21 cellular contexts compared by ENCODE assay signal in the genomic region with DNA sequence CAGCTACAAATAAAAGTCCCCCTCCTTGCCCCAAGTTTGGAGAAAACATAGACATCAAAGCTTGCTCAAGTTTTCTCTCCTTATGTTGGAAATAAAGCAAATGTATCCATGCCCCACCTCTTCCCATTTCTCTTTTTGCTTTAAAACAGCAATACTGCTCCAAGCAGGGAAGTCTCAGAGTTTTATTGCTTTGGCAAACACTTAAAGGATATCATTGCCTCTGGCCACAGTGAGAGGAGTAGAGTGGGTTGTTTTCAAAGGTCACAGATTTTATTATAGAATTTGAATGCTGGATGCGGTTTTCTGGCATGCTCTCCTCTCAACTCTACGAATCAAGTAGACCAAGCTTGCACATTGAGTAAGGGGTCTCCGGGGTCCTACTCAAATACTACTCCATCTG.
"Had no signal": no experiment of that assay in that cellular context is flagged by ENCODE, and none has a peak within 500 bp of the region (broad histone marks: within the 10 kb centered on the region; RNA-seq: fewer than 3 reads in every experiment).

No MANE protein-coding gene starts in this region.

- H3K4me3 ChIP-seq: body of pancreas, spleen had no signal

- DNase-seq: activated CD4-positive, alpha-beta memory T cell treated with anti-CD3 and anti-CD28 coated beads for 36 hours; activated CD4-positive, alpha-beta T cell treated with anti-CD3 and anti-CD28 coated beads for 4 hours; activated CD4-positive, CD25-positive, alpha-beta regulatory T cell; activated effector memory CD4-positive, alpha-beta T cell treated with Interleukin-2 at 50 U/mL for 16 hours; activated naive CD4-positive, alpha-beta T cell treated with anti-CD3 and anti-CD28 coated beads for 36 hours; activated naive CD8-positive, alpha-beta T cell treated with anti-CD3 and anti-CD28 coated beads, Interleukin-2, amount 10 ng/mL, durations not matched to agents 7 days and 5 days; activated T-cell treated with anti-CD3 and anti-CD28 coated beads, Interleukin-2, amount 50 U/mL, for 72 hours; amniotic stem cell; body of pancreas; effector memory CD8-positive, alpha-beta T cell; hippocampal formation; kidney glomerular epithelial cell; left ventricle myocardium superior; mammary epithelial cell; natural killer cell; retina; spleen; stimulated activated CD4-positive, alpha-beta T cell treated with anti-CD3 and anti-CD28 coated beads, Interleukin-4, amount 100 ng/mL, for 24 hours; stimulated activated naive CD4-positive, alpha-beta T cell treated with Interleukin-2 at 50 U/mL for 16 hours; T-helper 9 cell had no signal

- ATAC-seq: activated T-cell treated with anti-CD3 and anti-CD28 coated beads, Interleukin-2, amount 50 U/mL, for 72 hours; body of pancreas; effector memory CD8-positive, alpha-beta T cell; left ventricle myocardium superior; natural killer cell had no signal

- H3K9me3 ChIP-seq: body of pancreas had no signal

- H3K27ac ChIP-seq: body of pancreas, epithelial cell of prostate, spleen had no signal

- H3K27me3 ChIP-seq: body of pancreas, spleen had no signal

- H3K4me1 ChIP-seq: body of pancreas had no signal
